21 cellular contexts compared by ENCODE assay signal in the genomic region with DNA sequence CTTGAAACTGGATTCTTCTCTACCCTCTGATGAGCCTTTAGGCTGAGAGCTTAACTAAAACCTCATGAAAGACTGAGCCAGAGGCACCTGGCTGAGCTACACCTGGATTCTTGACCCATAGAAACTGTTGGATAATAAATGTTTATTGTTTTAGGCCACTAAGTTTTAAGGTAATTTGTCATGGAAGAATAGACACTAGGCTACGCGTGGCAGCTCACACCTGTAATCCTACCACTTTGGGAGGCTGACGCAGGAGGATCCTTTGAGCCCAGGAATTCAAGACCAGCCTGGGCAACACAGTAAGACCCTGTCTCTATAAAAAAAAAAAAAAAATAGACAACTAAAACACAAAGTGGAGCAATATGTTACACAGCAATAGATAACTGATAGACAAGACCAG. TPM values are rescaled to one million over a fixed set of nuclear protein-coding genes. Genes with fewer than 3 reads are reported as not detected.
DNase-seq lines count a peak whose midpoint lies in the region; ATAC-seq and TF ChIP-seq lines count a peak whose summit lies in the region.
"Had no signal": no experiment of that assay in that cellular context is flagged by ENCODE, and none has a peak within 500 bp of the region (broad histone marks: within the 10 kb centered on the region; RNA-seq: fewer than 3 reads in every experiment).

No MANE protein-coding gene starts in this region.

- H3K36me3 Mint-ChIP-seq in memory B cell = peaks cover 5% of the 10 kb centered on the region
- H3K36me3 Mint-ChIP-seq in type B pancreatic cell = no peaks in the 10 kb centered on the region

- WGBS in heart right ventricle, 2 donors = 97 to 99% methylated on average over 3 of the region's 3 CpGs

- H3K9me3 ChIP-seq in heart right ventricle (no peaks in the 10 kb centered on the region), SJSA1 (replicated peaks) (no peaks in the 10 kb centered on the region)
- H3K9me3 ChIP-seq: colonic mucosa, thoracic aorta had no signal

- peak overlapping the region; percentile 78 for H3K27ac Mint-ChIP-seq in memory B cell
- peak overlapping the region; percentile 44 for H3K27ac Mint-ChIP-seq in type B pancreatic cell
- H3K27ac Mint-ChIP-seq: activated CD4-positive, alpha-beta memory T cell treated with anti-CD3 and anti-CD28 coated beads, Interleukin-2, amount 10 ng/mL, durations not matched to agents 7 days and 5 days; activated naive CD8-positive, alpha-beta T cell treated with anti-CD3 and anti-CD28 coated beads, Interleukin-2, amount 50 U/mL, for 24 hours had no signal

- intact Hi-C loops in heart right ventricle (cut with DNase I) = loop anchor here in 1 of 10 donors (5.0 kb wide), 1 partner anchor 34 kb away; no protein-coding TSS in a partner anchor
- intact Hi-C loops in left ventricle myocardium superior (cut with micrococcal nuclease) = no loop called here

- H3K27me3 Mint-ChIP-seq in memory B cell = no peaks in the 10 kb centered on the region
- H3K27me3 Mint-ChIP-seq in type B pancreatic cell = no peaks in the 10 kb centered on the region
- H3K27me3 Mint-ChIP-seq: activated CD4-positive, alpha-beta memory T cell treated with anti-CD3 and anti-CD28 coated beads, Interleukin-2, amount 10 ng/mL, durations not matched to agents 7 days and 5 days; activated naive CD8-positive, alpha-beta T cell treated with anti-CD3 and anti-CD28 coated beads, Interleukin-2, amount 50 U/mL, for 24 hours had no signal

- no peak for ATAC-seq in heart right ventricle
- ATAC-seq in left ventricle myocardium superior = no peak
- ATAC-seq in memory B cell (ENCODE audit: low read depth) = no peak
- ATAC-seq in HG03175 (IDR thresholded peaks at IDR 0.05; ENCODE audit: unreplicated experiment) = no peak
- no peak for ATAC-seq in GM18867 (IDR thresholded peaks at IDR 0.05; ENCODE audit: unreplicated experiment)
- ATAC-seq: activated naive CD8-positive, alpha-beta T cell treated with anti-CD3 and anti-CD28 coated beads, Interleukin-2, amount 50 U/mL, for 24 hours had no signal

- no peak overlapping the region for H3K4me3 Mint-ChIP-seq in memory B cell
- no peak overlapping the region for H3K4me3 Mint-ChIP-seq in type B pancreatic cell
- H3K4me3 Mint-ChIP-seq: activated CD4-positive, alpha-beta memory T cell treated with anti-CD3 and anti-CD28 coated beads, Interleukin-2, amount 10 ng/mL, durations not matched to agents 7 days and 5 days; activated naive CD8-positive, alpha-beta T cell treated with anti-CD3 and anti-CD28 coated beads, Interleukin-2, amount 50 U/mL, for 24 hours had no signal

- H3K4me3 ChIP-seq in heart right ventricle (no peak overlapping the region), SJSA1 (no peak overlapping the region)
- H3K4me3 ChIP-seq: colonic mucosa, smooth muscle cell, thoracic aorta had no signal

- TF ChIP-seq CTCF in heart right ventricle (IDR thresholded peaks at IDR 0.05) = no peak
- no peak for TF ChIP-seq CTCF in type B pancreatic cell (conservative IDR thresholded peaks at IDR 0.05)

- H3K27me3 ChIP-seq in heart right ventricle (no peaks in the 10 kb centered on the region), SJSA1 (replicated peaks) (no peaks in the 10 kb centered on the region)
- H3K27me3 ChIP-seq: colonic mucosa had no signal

- H3K4me1 Mint-ChIP-seq in memory B cell (peaks cover 17% of the 10 kb centered on the region), type B pancreatic cell (ENCODE audit: unreplicated experiment) (peaks cover 23% of the 10 kb centered on the region)

- H3K9me3 Mint-ChIP-seq in memory B cell (peaks cover 3% of the 10 kb centered on the region), type B pancreatic cell (no peaks in the 10 kb centered on the region)
- H3K9me3 Mint-ChIP-seq: activated CD4-positive, alpha-beta memory T cell treated with anti-CD3 and anti-CD28 coated beads, Interleukin-2, amount 10 ng/mL, durations not matched to agents 7 days and 5 days; activated naive CD8-positive, alpha-beta T cell treated with anti-CD3 and anti-CD28 coated beads, Interleukin-2, amount 50 U/mL, for 24 hours had no signal

- DNase-seq in heart right ventricle (no peak), left ventricle myocardium superior (no peak), SJSA1 (ENCODE audit: low read depth in 1 of 2, low spot score in 2 of 2) (no peak), memory B cell (ENCODE audit: low spot score in 2 of 2) (no peak), type B pancreatic cell (ENCODE audit: extremely low spot score, unreplicated experiment) (no peak), glomerular visceral epithelial cell (ENCODE audit: extremely low spot score) (no peak)
- DNase-seq: activated CD4-positive, alpha-beta memory T cell treated with anti-CD3 and anti-CD28 coated beads, Interleukin-2, amount 10 ng/mL, durations not matched to agents 7 days and 5 days; activated gamma-delta T cell; activated naive CD8-positive, alpha-beta T cell treated with anti-CD3 and anti-CD28 coated beads, Interleukin-2, amount 50 U/mL, for 24 hours; colonic mucosa; glutamatergic neuron; NCI-H187; NCI-H69; stimulated activated CD4-positive, alpha-beta T cell treated with anti-CD3 and anti-CD28 coated beads, Interleukin-2, amount 100 ng/mL, for 48 hours; stimulated activated naive CD4-positive, alpha-beta T cell treated with Interleukin-2 at 50 U/mL for 16 hours had no signal

- H3K4me1 ChIP-seq in heart right ventricle (peaks cover 7 to 69% (median 39%) of the 10 kb centered on the region in 9 donors), SJSA1 (replicated peaks) (peaks cover 27% of the 10 kb centered on the region)
- H3K4me1 ChIP-seq: colonic mucosa had no signal

- H3K36me3 ChIP-seq in heart right ventricle (no peaks in the 10 kb centered on the region), SJSA1 (no peaks in the 10 kb centered on the region)
- H3K36me3 ChIP-seq: colonic mucosa, thoracic aorta had no signal

- H3K27ac ChIP-seq in heart right ventricle (peak overlapping the region in 8 of 10 donors; percentile 2 to 65 (median 60)), SJSA1 (peak overlapping the region; percentile 61)
- H3K27ac ChIP-seq: colonic mucosa, RWPE1 had no signal

RNA-seq across cellular contexts. Expression of gene UPB1, which starts 29.2 kb away (rescaled TPM):
- 1 to 10 TPM in 6 of 10 donors, under 1 TPM in 4; 0.45 to 2.7 (median 1.0) TPM for total RNA-seq in heart right ventricle
- 1 to 10 TPM in 1 of 2 donors, under 1 TPM in 1; 0.32 to 3.7 TPM for polyA plus RNA-seq in heart right ventricle
- total RNA-seq in left ventricle myocardium superior = 0.97 TPM
- 0.44 and 0.47 TPM in 2 replicates for total RNA-seq in SJSA1 (2014; rRNA removed; shearing (Covaris generic))
- total RNA-seq in type B pancreatic cell (ENCODE audit: low replicate concordance) = 0.24 and 1.1 TPM in 2 replicates
- total RNA-seq: fibroblast of lung, smooth muscle cell had no signal

RNA-seq across cellular contexts. Expression of gene ADORA2A, which starts 38.6 kb away (rescaled TPM):
- 1 to 10 TPM; 1.5 to 9.7 (median 3.8) TPM for total RNA-seq in heart right ventricle
- 1 to 10 TPM; 4.9 to 6.1 TPM for polyA plus RNA-seq in heart right ventricle
- total RNA-seq in left ventricle myocardium superior = 4.1 TPM
- 3.4 and 3.6 TPM in 2 replicates for total RNA-seq in SJSA1 (2014; rRNA removed; shearing (Covaris generic))
- 7.2 and 19.2 TPM in 2 replicates for total RNA-seq in type B pancreatic cell (ENCODE audit: low replicate concordance)
